ENCODE assay signal across 27 cellular contexts in genomic region chr12:112518336-112518735, GRCh38.
"Had no signal": no experiment of that assay in that cellular context is flagged by ENCODE, and none has a peak within 500 bp of the region (broad histone marks: within the 10 kb centered on the region; RNA-seq: fewer than 3 reads in every experiment).

No MANE protein-coding gene starts in this region.

- H3K27me3 ChIP-seq: left lung, neural progenitor cell, ovary, stomach, suprapubic skin, tibial artery, upper lobe of right lung had no signal

- H3K27ac Mint-ChIP-seq: memory B cell; naive B cell; natural killer cell; nephron progenitor cell; neural progenitor cell; stimulated activated naive B cell treated with anti-CD40 and anti-IgM and Interleukin-4, amounts not matched to agents 10 μg/mL and 1 μg/mL and 100 μg/mL, for 72 hours had no signal

- H3K9ac ChIP-seq: neural progenitor cell had no signal

- H3K4me1 Mint-ChIP-seq: memory B cell, naive B cell, natural killer cell, nephron progenitor cell had no signal

- H3K36me3 Mint-ChIP-seq: memory B cell, naive B cell, natural killer cell, neural progenitor cell had no signal

- H3K27ac ChIP-seq: left lung, neural progenitor cell, ovary, prostate gland, skin epidermis, stomach, suprapubic skin, thoracic aorta, tibial artery, upper lobe of right lung had no signal

- ATAC-seq: left colon; left lung; natural killer cell; right cardiac atrium; sciatic nerve; stimulated activated naive B cell treated with anti-CD40 and anti-IgM and Interleukin-4, amounts not matched to agents 10 μg/mL and 1 μg/mL and 100 μg/mL, for 72 hours; stimulated activated naive CD8-positive, alpha-beta T cell treated with anti-CD3 and anti-CD28 coated beads, Interleukin-15, Interleukin-2, amounts not matched to agents 100 U/mL and 50 U/mL, for 24 hours; upper lobe of right lung had no signal

- H3K4me1 ChIP-seq: left lung, prostate gland, stomach, suprapubic skin, upper lobe of right lung had no signal

- H3K36me3 ChIP-seq: left lung, neural progenitor cell, ovary, prostate gland, stomach, suprapubic skin, thoracic aorta, tibial artery, upper lobe of right lung had no signal

- H3K9me3 ChIP-seq: left lung, ovary, prostate gland, stomach, suprapubic skin, thoracic aorta, tibial artery, upper lobe of right lung had no signal

- H3K9me3 Mint-ChIP-seq: natural killer cell; neural progenitor cell; stimulated activated naive B cell treated with anti-CD40 and anti-IgM and Interleukin-4, amounts not matched to agents 10 μg/mL and 1 μg/mL and 100 μg/mL, for 72 hours had no signal

- DNase-seq: kidney; left colon; left lung; naive B cell; natural killer cell; nephron progenitor cell; ovary; retina; right cardiac atrium; stimulated activated CD4-positive, alpha-beta T cell treated with anti-CD3 and anti-CD28 coated beads, Interleukin-12 subunit alpha, Interleukin-12 subunit beta, amount 100 ng/mL, for 4 hours; stimulated activated CD4-positive, alpha-beta T cell treated with anti-CD3 and anti-CD28 coated beads, Interleukin-15, amount 100 ng/mL, for 24 hours; stimulated activated CD4-positive, alpha-beta T cell treated with anti-CD3 and anti-CD28 coated beads, Interleukin-2, amount 100 ng/mL, for 24 hours; stimulated activated CD4-positive, alpha-beta T cell treated with anti-CD3 and anti-CD28 coated beads, Interleukin-4, amount 100 ng/mL, for 1 hour; stimulated activated naive B cell treated with anti-CD40 and anti-IgM and Interleukin-4, amounts not matched to agents 10 μg/mL and 1 μg/mL and 100 μg/mL, for 72 hours; stimulated activated naive CD8-positive, alpha-beta T cell treated with anti-CD3 and anti-CD28 coated beads, Interleukin-15, Interleukin-2, amounts not matched to agents 100 U/mL and 50 U/mL, for 24 hours; stomach; tibial artery; trophoblast cell; upper lobe of right lung had no signal

- H3K4me3 Mint-ChIP-seq: memory B cell; naive B cell; natural killer cell; nephron progenitor cell; stimulated activated naive B cell treated with anti-CD40 and anti-IgM and Interleukin-4, amounts not matched to agents 10 μg/mL and 1 μg/mL and 100 μg/mL, for 72 hours had no signal

- H3K4me3 ChIP-seq: left lung, lung, neural progenitor cell, ovary, prostate gland, skin epidermis, stomach, suprapubic skin, thoracic aorta, tibial artery, upper lobe of right lung had no signal
